ENCODE assay signal across 20 cellular contexts in genomic region chr13:98746968-98747367, GRCh38. TPM values are rescaled to one million over a fixed set of nuclear protein-coding genes. Genes with fewer than 3 reads are reported as not detected.
DNase-seq lines count a peak whose midpoint lies in the region; ATAC-seq and TF ChIP-seq lines count a peak whose summit lies in the region.
"Had no signal": no experiment of that assay in that cellular context is flagged by ENCODE, and none has a peak within 500 bp of the region (broad histone marks: within the 10 kb centered on the region; RNA-seq: fewer than 3 reads in every experiment).

No MANE protein-coding gene starts in this region.

- WGBS in mammary epithelial cell (ENCODE audit: low coverage, missing lambda C conversion rate): 83% methylated on average over 7 of the region's 8 CpGs

- intact Hi-C loops in mammary epithelial cell (cut with micrococcal nuclease): no loop called here

- no peak overlapping the region for H2AFZ ChIP-seq in mammary epithelial cell (ENCODE audit: low read depth, low read length)
- H2AFZ ChIP-seq: neural progenitor cell had no signal

- DNase-seq in AG20443 (ENCODE audit: low spot score): peak; percentile 68
- DNase-seq in HuH-7.5 (ENCODE audit: low spot score): peak; percentile 29
- peak; percentile 37 for DNase-seq in mammary epithelial cell
- DNase-seq in kidney tubule cell (ENCODE audit: low spot score): peak; percentile 89
- DNase-seq in NCI-H146 (lab: John Stamatoyannopoulos, UW): no peak
- DNase-seq in hippocampal formation (lab: John Stamatoyannopoulos, UW): no peak
- DNase-seq in nucleus accumbens (lab: John Stamatoyannopoulos, UW): no peak
- DNase-seq: activated CD4-positive, alpha-beta memory T cell treated with anti-CD3 and anti-CD28 coated beads, Interleukin-2, amount 10 ng/mL, durations not matched to agents 7 days and 5 days; activated naive CD8-positive, alpha-beta T cell treated with anti-CD3 and anti-CD28 coated beads, Interleukin-2, amount 10 ng/mL, durations not matched to agents 7 days and 5 days; activated T-cell treated with anti-CD3 and anti-CD28 coated beads, Interleukin-2, amount 50 U/mL, for 48 hours; caudate nucleus; COR-L47; effector memory CD4-positive, alpha-beta T cell; H9; NCI-H1092 treated with DMSO at 0.1 percent for 48 hours; NCI-H2171; NCI-H774; retina had no signal

- BruUV-seq in mammary epithelial cell (replicated peaks; lab: Mats Ljungman, UMichigan): no TSS peak

- H3K27ac ChIP-seq in mammary epithelial cell (ENCODE audit: insufficient read depth, low read depth, low read length): no peak overlapping the region
- H3K27ac ChIP-seq: neural progenitor cell had no signal

- H3K9me3 ChIP-seq in mammary epithelial cell (replicated peaks; ENCODE audit: insufficient read depth, low read length): no peaks in the 10 kb centered on the region

- H3K4me3 ChIP-seq in mammary epithelial cell (replicated peaks in 1 of 3; ENCODE audit: insufficient read depth in 1 of 3, low read depth in 2 of 3, low read length in 3 of 3): no peak overlapping the region
- H3K4me3 ChIP-seq: neural progenitor cell had no signal

- CTCF ChIA-PET in mammary epithelial cell (lab: Charles Lee; ENCODE audit: low non-redundant PET): no interaction called here

- no peaks in the 10 kb centered on the region for H3K79me2 ChIP-seq in mammary epithelial cell (ENCODE audit: insufficient read depth, low read length)

- no peak for TF ChIP-seq CTCF in mammary epithelial cell (conservative IDR thresholded peaks at IDR 0.05 in 1 of 2, IDR thresholded peaks at IDR 0.05 in 1 of 2; ENCODE audit: extremely low read depth in 1 of 2, insufficient read depth in 1 of 2, low read depth in 1 of 2, low read length in 2 of 2)

- H4K20me1 ChIP-seq in mammary epithelial cell (ENCODE audit: insufficient read depth, low read length): no peaks in the 10 kb centered on the region

- peaks cover 1% of the 10 kb centered on the region for H3K4me1 ChIP-seq in mammary epithelial cell (ENCODE audit: insufficient read depth, low read length)

- in situ Hi-C loops in mammary epithelial cell (cut with MboI; ENCODE audit: low sequenced_read_pairs in 2 of 2): no loop called here

- dilution Hi-C loops in mammary epithelial cell (cut with HindIII; ENCODE audit: low sequenced_read_pairs): no loop called here

- H3K36me3 ChIP-seq in mammary epithelial cell (ENCODE audit: insufficient read depth, low read length): no peaks in the 10 kb centered on the region
- H3K36me3 ChIP-seq: neural progenitor cell had no signal

- no peak overlapping the region for H3K9ac ChIP-seq in mammary epithelial cell (ENCODE audit: insufficient read depth, low read length)
- H3K9ac ChIP-seq: neural progenitor cell had no signal

- ATAC-seq in HG02970 (IDR thresholded peaks at IDR 0.05; ENCODE audit: low FRiP score, unreplicated experiment): no peak

- H3K4me2 ChIP-seq in mammary epithelial cell (ENCODE audit: insufficient read depth, low read depth, low read length): no peak overlapping the region
- H3K4me2 ChIP-seq: neural progenitor cell had no signal

- peaks cover 7% of the 10 kb centered on the region for H3K27me3 ChIP-seq in mammary epithelial cell (ENCODE audit: insufficient read depth, low read length)

RNA-seq across cellular contexts. Expression of gene SLC15A1, which starts 5.5 kb away (rescaled TPM):
- under 1 TPM in 1 of 2 donors, not detected in 1; 0.50 TPM for total RNA-seq in mammary epithelial cell
- 0.03 TPM for polyA plus RNA-seq in mammary epithelial cell
- polyA minus RNA-seq in mammary epithelial cell: not detected
- total RNA-seq: activated CD4-positive, alpha-beta memory T cell treated with anti-CD3 and anti-CD28 coated beads, Interleukin-2, amount 10 ng/mL, durations not matched to agents 7 days and 5 days; activated naive CD8-positive, alpha-beta T cell treated with anti-CD3 and anti-CD28 coated beads, Interleukin-2, amount 10 ng/mL, durations not matched to agents 7 days and 5 days had no signal

Comparison
In these comparisons a context has a peak if more than half of its experiments do, and no peak if none do; other contexts are left out.
1. DNase-seq: peak in AG20443 (single experiment), HuH-7.5 (single experiment), mammary epithelial cell (single experiment) and kidney tubule cell (single experiment); none in NCI-H146 (single experiment), hippocampal formation (0 of 2) and nucleus accumbens (0 of 56).